25 cellular contexts compared by ENCODE assay signal in the genomic region with DNA sequence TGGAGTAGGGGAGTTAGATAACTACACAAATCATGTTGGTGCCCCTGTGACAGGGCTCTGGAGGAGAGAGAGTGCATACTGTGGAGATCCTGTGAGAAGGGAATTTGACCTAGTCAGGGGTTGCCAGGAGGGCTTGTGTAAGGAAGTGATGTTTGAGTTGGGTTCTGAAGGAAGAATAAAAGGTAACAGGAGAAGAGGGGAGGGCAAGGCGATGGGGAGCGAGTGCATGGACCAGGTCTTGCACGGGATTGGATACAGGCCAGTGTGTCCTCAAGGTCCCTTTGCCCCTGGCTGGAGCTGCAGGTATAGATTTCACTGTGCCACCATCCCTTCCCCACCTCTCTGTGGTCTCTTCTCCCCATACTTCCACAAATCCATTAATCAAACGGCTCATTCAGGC.
DNase-seq lines count a peak whose midpoint lies in the region; ATAC-seq and TF ChIP-seq lines count a peak whose summit lies in the region.
"Had no signal": no experiment of that assay in that cellular context is flagged by ENCODE, and none has a peak within 500 bp of the region (broad histone marks: within the 10 kb centered on the region; RNA-seq: fewer than 3 reads in every experiment).

No MANE protein-coding gene starts in this region.

- H3K4me3 ChIP-seq in smooth muscle cell (no peak overlapping the region), right cardiac atrium (ENCODE audit: low read length) (no peak overlapping the region)
- H3K4me3 ChIP-seq: dorsolateral prefrontal cortex, hepatocyte, SJCRH30, skin epidermis had no signal

- peaks cover 59% of the 10 kb centered on the region for H3K36me3 Mint-ChIP-seq in activated CD8-positive, alpha-beta T cell treated with anti-CD3 and anti-CD28 coated beads for 36 hours (ENCODE audit: low read depth)
- peaks cover 81% of the 10 kb centered on the region for H3K36me3 Mint-ChIP-seq in activated CD8-positive, alpha-beta T cell treated with anti-CD3 and anti-CD28 coated beads, Interleukin-2, amount 10 ng/mL, durations not matched to agents 7 days and 5 days (ENCODE audit: low read depth)
- peaks cover 89% of the 10 kb centered on the region for H3K36me3 Mint-ChIP-seq in WTC11
- H3K36me3 Mint-ChIP-seq in mesothelial cell of epicardium, result peaks cover 58% of the 10 kb centered on the region

- no peaks in the 10 kb centered on the region for H3K27me3 ChIP-seq in smooth muscle cell (ENCODE audit: low read depth)
- H3K27me3 ChIP-seq in right cardiac atrium (ENCODE audit: control insufficient read depth, insufficient read depth), result no peaks in the 10 kb centered on the region
- H3K27me3 ChIP-seq: BE2C, dorsolateral prefrontal cortex, hepatocyte, SJCRH30 had no signal

- H3K4me1 ChIP-seq in smooth muscle cell (ENCODE audit: low read depth) (no peaks in the 10 kb centered on the region), right cardiac atrium (ENCODE audit: control insufficient read depth, insufficient read depth, low read length) (no peaks in the 10 kb centered on the region)
- H3K4me1 ChIP-seq: BE2C, SJCRH30 had no signal

- DNase-seq in activated CD8-positive, alpha-beta T cell treated with anti-CD3 and anti-CD28 coated beads for 36 hours, result no peak
- no peak for DNase-seq in activated CD8-positive, alpha-beta T cell treated with anti-CD3 and anti-CD28 coated beads, Interleukin-2, amount 10 ng/mL, durations not matched to agents 7 days and 5 days
- DNase-seq in WTC11 (ENCODE audit: low spot score) (no peak), left kidney (ENCODE audit: low read depth, low spot score) (peak; percentile 65), smooth muscle cell (lab: John Stamatoyannopoulos, UW; ENCODE audit: unreplicated experiment) (no peak), activated gamma-delta T cell treated with Interleukin-2 at 50 U/mL for 16 hours (no peak), mesothelial cell of epicardium (ENCODE audit: low spot score in 2 of 2, unreplicated experiment in 2 of 2) (no peak), right cardiac atrium (no peak)
- DNase-seq: activated CD4-positive, alpha-beta memory T cell treated with anti-CD3 and anti-CD28 coated beads, Interleukin-2, amount 10 ng/mL, durations not matched to agents 7 days and 5 days; BE2C; dorsolateral prefrontal cortex; foreskin fibroblast; mammary epithelial cell; NCI-H1930; NCI-H2227 treated with DMSO at 0.1 percent for 48 hours; NCI-H82; SJCRH30; stimulated activated CD4-positive, alpha-beta T cell treated with anti-CD3 and anti-CD28 coated beads, Interleukin-2, amount 100 ng/mL, for 48 hours; T-helper 1 cell had no signal

- no peak for ATAC-seq in activated CD8-positive, alpha-beta T cell treated with anti-CD3 and anti-CD28 coated beads for 36 hours
- no peak for ATAC-seq in activated CD8-positive, alpha-beta T cell treated with anti-CD3 and anti-CD28 coated beads, Interleukin-2, amount 10 ng/mL, durations not matched to agents 7 days and 5 days
- ATAC-seq in WTC11 (peak; percentile 34; the same call in 1 of the 2 replicates), right cardiac atrium (no peak)

- 98% methylated on average over 4 of the region's 4 CpGs for whole genome bisulfite sequencing in smooth muscle cell (ENCODE audit: low lambda C conversion rate)
- WGBS in right cardiac atrium, result 89% methylated on average over 4 of the region's 4 CpGs

- H3K4me2 ChIP-seq in smooth muscle cell, result no peak overlapping the region
- H3K4me2 ChIP-seq: hepatocyte had no signal

- CTCF ChIA-PET in activated CD8-positive, alpha-beta T cell treated with anti-CD3 and anti-CD28 coated beads for 36 hours (lab: Charles Lee), result interaction anchor here (1.4 kb wide), 1 partner anchor 18 kb away, joined by 5 read pairs; no protein-coding TSS in a partner anchor
- CTCF ChIA-PET in activated CD8-positive, alpha-beta T cell treated with anti-CD3 and anti-CD28 coated beads, Interleukin-2, amount 10 ng/mL, durations not matched to agents 7 days and 5 days (lab: Charles Lee), result no interaction called here
- CTCF ChIA-PET in WTC11 (lab: Charles Lee), result no interaction called here

- H3K4me1 Mint-ChIP-seq in activated CD8-positive, alpha-beta T cell treated with anti-CD3 and anti-CD28 coated beads for 36 hours (ENCODE audit: low read depth), result peaks cover 5% of the 10 kb centered on the region
- H3K4me1 Mint-ChIP-seq in activated CD8-positive, alpha-beta T cell treated with anti-CD3 and anti-CD28 coated beads, Interleukin-2, amount 10 ng/mL, durations not matched to agents 7 days and 5 days (ENCODE audit: low read depth), result peaks cover 8% of the 10 kb centered on the region
- H3K4me1 Mint-ChIP-seq in WTC11 (no peaks in the 10 kb centered on the region), mesothelial cell of epicardium (no peaks in the 10 kb centered on the region)
- H3K4me1 Mint-ChIP-seq: activated CD4-positive, alpha-beta memory T cell treated with anti-CD3 and anti-CD28 coated beads, Interleukin-2, amount 10 ng/mL, durations not matched to agents 7 days and 5 days; nephron had no signal

- peaks cover 88% of the 10 kb centered on the region for H4K20me1 ChIP-seq in smooth muscle cell (ENCODE audit: low read depth)

- H3K79me2 ChIP-seq in smooth muscle cell (ENCODE audit: low read depth), result peaks cover 48% of the 10 kb centered on the region

- H3K9me3 ChIP-seq in smooth muscle cell (replicated peaks; ENCODE audit: low read depth), result no peaks in the 10 kb centered on the region
- H3K9me3 ChIP-seq in right cardiac atrium (ENCODE audit: control insufficient read depth, low read length), result no peaks in the 10 kb centered on the region
- H3K9me3 ChIP-seq: BE2C, SJCRH30 had no signal

- peaks cover 20% of the 10 kb centered on the region for H3F3A ChIP-seq in smooth muscle cell (ENCODE audit: low read depth)

- peaks cover 48% of the 10 kb centered on the region for H3K36me3 ChIP-seq in smooth muscle cell (ENCODE audit: low read depth)

- H3K9ac ChIP-seq in smooth muscle cell (ENCODE audit: low read depth), result no peak overlapping the region

- H3K27ac Mint-ChIP-seq in activated CD8-positive, alpha-beta T cell treated with anti-CD3 and anti-CD28 coated beads for 36 hours, result peak overlapping the region; percentile 47
- no peak overlapping the region for H3K27ac Mint-ChIP-seq in activated CD8-positive, alpha-beta T cell treated with anti-CD3 and anti-CD28 coated beads, Interleukin-2, amount 10 ng/mL, durations not matched to agents 7 days and 5 days
- H3K27ac Mint-ChIP-seq in WTC11 (no peak overlapping the region; the same call in 1 of the 2 replicates), mesothelial cell of epicardium (no peak overlapping the region)
- H3K27ac Mint-ChIP-seq: activated CD4-positive, alpha-beta memory T cell treated with anti-CD3 and anti-CD28 coated beads, Interleukin-2, amount 10 ng/mL, durations not matched to agents 7 days and 5 days had no signal

- no peak overlapping the region for H2AFZ ChIP-seq in smooth muscle cell (ENCODE audit: low read depth)
- H2AFZ ChIP-seq: hepatocyte had no signal

- no peak for TF ChIP-seq CTCF in activated CD8-positive, alpha-beta T cell treated with anti-CD3 and anti-CD28 coated beads for 36 hours (IDR thresholded peaks at IDR 0.05)
- TF ChIP-seq CTCF in WTC11 (IDR thresholded peaks at IDR 0.05) (no peak), smooth muscle cell (IDR thresholded peaks at IDR 0.05; ENCODE audit: borderline replicate concordance, insufficient read depth, poor library complexity, severe bottlenecking) (no peak), mesothelial cell of epicardium (IDR thresholded peaks at IDR 0.05; ENCODE audit: unreplicated experiment) (no peak)

- POLR2A ChIA-PET in activated CD8-positive, alpha-beta T cell treated with anti-CD3 and anti-CD28 coated beads for 36 hours (lab: Charles Lee), result interaction anchor here (0.5 to 1.7 kb wide), 2 partner anchors 18 to 42 kb away, joined by 3 to 5 read pairs; no protein-coding TSS in a partner anchor
- POLR2A ChIA-PET in activated CD8-positive, alpha-beta T cell treated with anti-CD3 and anti-CD28 coated beads, Interleukin-2, amount 10 ng/mL, durations not matched to agents 7 days and 5 days (lab: Charles Lee), result no interaction called here
- POLR2A ChIA-PET in WTC11 (lab: Charles Lee), result no interaction called here

- intact Hi-C loops in activated CD8-positive, alpha-beta T cell treated with anti-CD3 and anti-CD28 coated beads for 36 hours (cut with micrococcal nuclease), result no loop called here
- intact Hi-C loops in right cardiac atrium (cut with DNase I), result loop anchor here in 1 of 4 donors (10.0 kb wide), 1 partner anchor 60 kb away; no protein-coding TSS in a partner anchor

- no peaks in the 10 kb centered on the region for H3K27me3 Mint-ChIP-seq in activated CD8-positive, alpha-beta T cell treated with anti-CD3 and anti-CD28 coated beads for 36 hours
- H3K27me3 Mint-ChIP-seq in activated CD8-positive, alpha-beta T cell treated with anti-CD3 and anti-CD28 coated beads, Interleukin-2, amount 10 ng/mL, durations not matched to agents 7 days and 5 days (ENCODE audit: low read depth), result no peaks in the 10 kb centered on the region
- H3K27me3 Mint-ChIP-seq in WTC11 (ENCODE audit: low read depth) (no peaks in the 10 kb centered on the region), mesothelial cell of epicardium (ENCODE audit: low read depth) (no peaks in the 10 kb centered on the region)
- H3K27me3 Mint-ChIP-seq: activated CD4-positive, alpha-beta memory T cell treated with anti-CD3 and anti-CD28 coated beads, Interleukin-2, amount 10 ng/mL, durations not matched to agents 7 days and 5 days; progenitor cell of endocrine pancreas had no signal

- peak overlapping the region; percentile 6 for H3K27ac ChIP-seq in smooth muscle cell (ENCODE audit: low read depth)
- no peak overlapping the region for H3K27ac ChIP-seq in right cardiac atrium (ENCODE audit: low read length)
- H3K27ac ChIP-seq: epithelial cell of prostate, hepatocyte, SJCRH30, skin epidermis had no signal

- no peaks in the 10 kb centered on the region for H3K9me3 Mint-ChIP-seq in activated CD8-positive, alpha-beta T cell treated with anti-CD3 and anti-CD28 coated beads for 36 hours
- H3K9me3 Mint-ChIP-seq in activated CD8-positive, alpha-beta T cell treated with anti-CD3 and anti-CD28 coated beads, Interleukin-2, amount 10 ng/mL, durations not matched to agents 7 days and 5 days (ENCODE audit: insufficient read depth), result no peaks in the 10 kb centered on the region
- H3K9me3 Mint-ChIP-seq in WTC11 (no peaks in the 10 kb centered on the region), mesothelial cell of epicardium (no peaks in the 10 kb centered on the region)
- H3K9me3 Mint-ChIP-seq: activated CD4-positive, alpha-beta memory T cell treated with anti-CD3 and anti-CD28 coated beads, Interleukin-2, amount 10 ng/mL, durations not matched to agents 7 days and 5 days; activated T-helper 1 cell treated with anti-CD3 and anti-CD28 coated beads, Interleukin-12 subunit alpha, Interleukin-12 subunit beta, Interleukin-2, Interleukin-4 antibody, amounts not matched to agents 30 ng/mL and 10 ng/mL and 1 ng/mL, durations not matched to agents 14 hours and 24 hours and 36 hours; nephron had no signal

- no peak overlapping the region for H3K4me3 Mint-ChIP-seq in activated CD8-positive, alpha-beta T cell treated with anti-CD3 and anti-CD28 coated beads for 36 hours
- H3K4me3 Mint-ChIP-seq in activated CD8-positive, alpha-beta T cell treated with anti-CD3 and anti-CD28 coated beads, Interleukin-2, amount 10 ng/mL, durations not matched to agents 7 days and 5 days, result no peak overlapping the region
- H3K4me3 Mint-ChIP-seq in WTC11, result no peak overlapping the region
- no peak overlapping the region for H3K4me3 Mint-ChIP-seq in mesothelial cell of epicardium
- H3K4me3 Mint-ChIP-seq: activated CD4-positive, alpha-beta memory T cell treated with anti-CD3 and anti-CD28 coated beads, Interleukin-2, amount 10 ng/mL, durations not matched to agents 7 days and 5 days; activated T-helper 1 cell treated with anti-CD3 and anti-CD28 coated beads, Interleukin-12 subunit alpha, Interleukin-12 subunit beta, Interleukin-2, Interleukin-4 antibody, amounts not matched to agents 30 ng/mL and 10 ng/mL and 1 ng/mL, durations not matched to agents 14 hours and 24 hours and 36 hours; nephron had no signal
